Comparison of ENCODE assay signal across 17 cellular contexts in the genomic region with DNA sequence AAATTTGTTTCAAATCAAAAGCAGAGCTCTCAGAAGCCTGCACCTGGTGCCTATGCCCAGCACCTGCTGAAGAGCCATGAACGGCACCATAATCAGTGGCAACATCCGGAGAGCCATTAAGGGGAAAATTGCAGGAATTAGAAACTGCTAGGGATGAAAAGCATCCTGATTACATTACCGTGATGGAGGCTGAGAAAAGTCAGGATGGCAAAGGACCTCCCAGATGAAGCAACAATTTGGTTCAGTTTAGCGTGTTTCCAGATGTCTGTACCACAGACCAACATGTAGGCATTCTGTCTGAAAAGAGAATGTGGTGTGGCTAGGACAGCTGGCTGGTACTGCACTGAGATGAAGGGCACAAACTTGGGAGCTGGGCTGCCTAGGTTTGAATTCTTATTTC.
A peak's percentile ranks its signal among the peaks of the same experiment; 100 is the strongest.
DNase-seq lines count a peak whose midpoint lies in the region; ATAC-seq, FAIRE-seq and TF ChIP-seq lines count a peak whose summit lies in the region.
"Had no signal": no experiment of that assay in that cellular context is flagged by ENCODE, and none has a peak within 500 bp of the region (broad histone marks: within the 10 kb centered on the region; RNA-seq: fewer than 3 reads in every experiment).

No MANE protein-coding gene starts in this region.

- H4K20me1 ChIP-seq in SK-N-SH (ENCODE audit: insufficient read depth): no peaks in the 10 kb centered on the region

- H3K36me3 ChIP-seq in SK-N-SH (replicated peaks in 1 of 2; ENCODE audit: control insufficient read depth in 1 of 2, insufficient read depth in 2 of 2, low read length in 1 of 2): no peaks in the 10 kb centered on the region
- H3K36me3 ChIP-seq in small intestine (ENCODE audit: control insufficient read depth in 2 of 2, insufficient read depth in 2 of 2, low read length in 2 of 2): no peaks in the 10 kb centered on the region
- H3K36me3 ChIP-seq: HAP-1, SJSA1 had no signal

- 52% methylated on average over 4 of the region's 4 CpGs for WGBS in SK-N-SH (ENCODE audit: low lambda C conversion rate)
- WGBS in small intestine, 3 donors: 27 to 64% (median 39%) methylated on average over 4 of the region's 4 CpGs

- no peaks in the 10 kb centered on the region for H3K9me2 ChIP-seq in SK-N-SH

- H3K4me1 ChIP-seq in SK-N-SH (ENCODE audit: control insufficient read depth in 1 of 2, insufficient read depth in 2 of 2, low read depth in 1 of 2, low read length in 1 of 2) (peaks cover 0 to 10% of the 10 kb centered on the region in 2 experiments; a peak in 2 of 4 replicates), small intestine (ENCODE audit: control insufficient read depth in 2 of 2, insufficient read depth in 1 of 2, low read depth in 1 of 2, low read length in 1 of 2) (peaks cover 0 to 8% of the 10 kb centered on the region in 2 donors)
- H3K4me1 ChIP-seq: HAP-1 had no signal

- CTCF ChIA-PET in SK-N-SH (lab: Yijun Ruan, JAX): interaction anchor here (1.8 kb wide), 1 partner anchor 53 kb away, joined by 4 read pairs; no protein-coding TSS in a partner anchor

- no peak for ATAC-seq in GM18520 (IDR thresholded peaks at IDR 0.05; ENCODE audit: unreplicated experiment)
- no peak for ATAC-seq in HG03378 (IDR thresholded peaks at IDR 0.05; ENCODE audit: unreplicated experiment)

- peak overlapping the region in 1 of 2 experiments; percentile 76; a peak in 2 of 4 replicates for H3K27ac ChIP-seq in SK-N-SH (ENCODE audit: low read depth in 2 of 2, low read length in 1 of 2)
- no peak overlapping the region for H3K27ac ChIP-seq in small intestine (ENCODE audit: low read depth in 1 of 2, low read length in 1 of 2)
- H3K27ac ChIP-seq: RWPE1, SJSA1 had no signal

- TF ChIP-seq RAD21 in SK-N-SH (IDR thresholded peaks at IDR 0.05; ENCODE audit: low read length): 0 out of 2 replicates have a peak, but pooled peaks have one; percentile 4

- DNase-seq in NCI-H1105 (lab: John Stamatoyannopoulos, UW) (peak; percentile 64), NCI-H2081 (lab: John Stamatoyannopoulos, UW) (peak; percentile 70 to 93), SK-N-SH (peak; percentile 55), small intestine (peak; percentile 53), RKO (ENCODE audit: low spot score) (no peak)
- DNase-seq: CD4-positive, alpha-beta memory T cell; DMS79; Kasumi-1; MM.1S; NCI-H1436; NCI-H226; NCI-H524 treated with DMSO at 0.1 percent for 48 hours had no signal

- no peak overlapping the region for H2AFZ ChIP-seq in SK-N-SH (ENCODE audit: low read depth)

- no peak overlapping the region for H3K9ac ChIP-seq in SK-N-SH

- peaks cover 7% of the 10 kb centered on the region for H3F3A ChIP-seq in SK-N-SH (replicated peaks; ENCODE audit: insufficient read depth)

- TF ChIP-seq CTCF in SK-N-SH (IDR thresholded peaks at IDR 0.05): no peak

- H3K27me3 ChIP-seq in SK-N-SH (ENCODE audit: insufficient read depth) (no peaks in the 10 kb centered on the region), small intestine (ENCODE audit: control insufficient read depth in 2 of 2, insufficient read depth in 2 of 2, low read length in 2 of 2) (no peaks in the 10 kb centered on the region)
- H3K27me3 ChIP-seq: SJSA1 had no signal

- TF ChIP-seq EP300 in SK-N-SH (IDR thresholded peaks at IDR 0.05; ENCODE audit: borderline replicate concordance in 1 of 2, low read depth in 1 of 2, low read length in 1 of 2): peak in 1 of 2 experiments; percentile 71; a peak in 1 of 4 replicates

- no peak overlapping the region for H3K4me3 ChIP-seq in SK-N-SH (ENCODE audit: low read depth in 2 of 2, low read length in 1 of 2)
- no peak overlapping the region for H3K4me3 ChIP-seq in small intestine (ENCODE audit: low read depth in 1 of 2, low read length in 2 of 2)
- H3K4me3 ChIP-seq: HAP-1, SJSA1 had no signal

- no peaks in the 10 kb centered on the region for H3K79me2 ChIP-seq in SK-N-SH (ENCODE audit: insufficient read depth)

- no peaks in the 10 kb centered on the region for H3K9me3 ChIP-seq in SK-N-SH
- no peaks in the 10 kb centered on the region for H3K9me3 ChIP-seq in small intestine (ENCODE audit: control insufficient read depth, low read depth)

- H3K4me2 ChIP-seq in SK-N-SH: no peak overlapping the region

- FAIRE-seq in small intestine (lab: Jason Lieb, UNC): no peak

- POLR2A ChIA-PET in SK-N-SH (lab: Yijun Ruan, JAX): interaction anchor here (1.0 kb wide), 1 partner anchor 132 kb away, joined by 3 read pairs; the partner anchor contains the start of gene SLC4A7

TF ChIP-seq in SK-N-SH, 30 proteins besides CTCF, POLR2A, EP300 and RAD21:
- TF ChIP-seq GABPA (IDR thresholded peaks at IDR 0.05; ENCODE audit: low read depth) (no peak), MXI1 (IDR thresholded peaks at IDR 0.05; ENCODE audit: low read depth, low read length) (no peak), FOXJ3 (CRISPR knock-in tag; IDR thresholded peaks at IDR 0.05) (peak; percentile 58; the same call in 1 of the 2 replicates), EZH2phosphoT487 (IDR thresholded peaks at IDR 0.05; ENCODE audit: borderline replicate concordance, low read depth) (no peak), RCOR1 (IDR thresholded peaks at IDR 0.05; ENCODE audit: low read length) (peak; percentile 75; the same call in 1 of the 2 replicates), CHD2 (IDR thresholded peaks at IDR 0.05; ENCODE audit: low read length, partially characterized antibody) (peak; percentile 43)
